Comparison of ENCODE assay signal across 1 cellular context in the genomic region with DNA sequence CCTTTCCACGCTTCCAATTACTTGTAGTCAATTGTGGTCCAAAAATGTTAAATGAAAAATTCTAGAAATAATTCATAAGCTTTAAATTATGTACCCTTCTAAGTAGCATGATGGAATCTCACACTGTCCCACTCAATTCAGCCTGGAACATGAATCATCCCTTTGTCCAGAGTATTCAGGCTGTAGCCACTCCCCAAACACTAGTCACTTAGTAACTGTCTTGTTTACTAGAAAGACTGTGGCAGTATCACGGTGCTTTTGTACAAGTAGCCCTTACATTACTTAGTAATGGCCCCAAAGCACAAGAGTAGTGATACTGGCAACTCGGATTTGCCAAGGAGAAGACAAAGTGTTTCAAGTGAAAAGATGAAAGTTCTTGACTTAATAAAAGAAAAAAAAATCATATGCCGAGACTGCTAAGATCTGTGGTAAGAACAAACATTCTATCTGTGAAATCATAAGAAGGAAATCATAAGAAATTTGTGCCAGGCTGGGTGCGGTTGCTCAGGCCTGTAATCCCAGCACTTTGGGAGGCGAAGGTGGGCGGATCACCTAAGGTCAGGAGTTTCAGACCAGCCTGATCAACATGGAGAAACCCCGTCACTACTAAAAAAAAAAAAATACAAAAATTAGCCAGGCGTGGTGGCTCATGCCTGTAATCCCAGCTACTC.
A peak's percentile ranks its signal among the peaks of the same experiment; 100 is the strongest.
TF ChIP-seq lines count a peak whose summit lies in the region.

No MANE protein-coding gene starts in this region.

TF ChIP-seq in HepG2, 621 proteins besides CTCF, POLR2A, EP300 and RAD21 (continued from another document):
- TF ChIP-seq CEBPZ (IDR thresholded peaks at IDR 0.05; ENCODE audit: low read length) = no peak
- TF ChIP-seq ZNF672 (CRISPR knock-in tag; IDR thresholded peaks at IDR 0.05) = no peak
- no peak for TF ChIP-seq ZNF180 (CRISPR knock-in tag; IDR thresholded peaks at IDR 0.05; ENCODE audit: borderline replicate concordance, low read depth)
- TF ChIP-seq NONO (IDR thresholded peaks at IDR 0.05) = no peak
- TF ChIP-seq NONO (CRISPR knock-in tag; conservative IDR thresholded peaks at IDR 0.05) = no peak
- TF ChIP-seq TBX3 (IDR thresholded peaks at IDR 0.05; ENCODE audit: borderline replicate concordance) = no peak
- TF ChIP-seq ZNF709 (CRISPR knock-in tag; IDR thresholded peaks at IDR 0.05) = peak; percentile 49; the same call in 1 of the 2 replicates
- no peak for TF ChIP-seq RXRA (CRISPR knock-in tag; IDR thresholded peaks at IDR 0.05)
- TF ChIP-seq RFX1 (IDR thresholded peaks at IDR 0.05) = peak; percentile 43; the same call in 1 of the 2 replicates
- TF ChIP-seq ZNF577 (CRISPR knock-in tag; IDR thresholded peaks at IDR 0.05; ENCODE audit: borderline replicate concordance, low read depth) = no peak
- TF ChIP-seq ZNF850 (CRISPR knock-in tag; conservative IDR thresholded peaks at IDR 0.05) = no peak
- TF ChIP-seq GATAD2A (CRISPR knock-in tag; IDR thresholded peaks at IDR 0.05) = no peak
- TF ChIP-seq, protein P1, sequence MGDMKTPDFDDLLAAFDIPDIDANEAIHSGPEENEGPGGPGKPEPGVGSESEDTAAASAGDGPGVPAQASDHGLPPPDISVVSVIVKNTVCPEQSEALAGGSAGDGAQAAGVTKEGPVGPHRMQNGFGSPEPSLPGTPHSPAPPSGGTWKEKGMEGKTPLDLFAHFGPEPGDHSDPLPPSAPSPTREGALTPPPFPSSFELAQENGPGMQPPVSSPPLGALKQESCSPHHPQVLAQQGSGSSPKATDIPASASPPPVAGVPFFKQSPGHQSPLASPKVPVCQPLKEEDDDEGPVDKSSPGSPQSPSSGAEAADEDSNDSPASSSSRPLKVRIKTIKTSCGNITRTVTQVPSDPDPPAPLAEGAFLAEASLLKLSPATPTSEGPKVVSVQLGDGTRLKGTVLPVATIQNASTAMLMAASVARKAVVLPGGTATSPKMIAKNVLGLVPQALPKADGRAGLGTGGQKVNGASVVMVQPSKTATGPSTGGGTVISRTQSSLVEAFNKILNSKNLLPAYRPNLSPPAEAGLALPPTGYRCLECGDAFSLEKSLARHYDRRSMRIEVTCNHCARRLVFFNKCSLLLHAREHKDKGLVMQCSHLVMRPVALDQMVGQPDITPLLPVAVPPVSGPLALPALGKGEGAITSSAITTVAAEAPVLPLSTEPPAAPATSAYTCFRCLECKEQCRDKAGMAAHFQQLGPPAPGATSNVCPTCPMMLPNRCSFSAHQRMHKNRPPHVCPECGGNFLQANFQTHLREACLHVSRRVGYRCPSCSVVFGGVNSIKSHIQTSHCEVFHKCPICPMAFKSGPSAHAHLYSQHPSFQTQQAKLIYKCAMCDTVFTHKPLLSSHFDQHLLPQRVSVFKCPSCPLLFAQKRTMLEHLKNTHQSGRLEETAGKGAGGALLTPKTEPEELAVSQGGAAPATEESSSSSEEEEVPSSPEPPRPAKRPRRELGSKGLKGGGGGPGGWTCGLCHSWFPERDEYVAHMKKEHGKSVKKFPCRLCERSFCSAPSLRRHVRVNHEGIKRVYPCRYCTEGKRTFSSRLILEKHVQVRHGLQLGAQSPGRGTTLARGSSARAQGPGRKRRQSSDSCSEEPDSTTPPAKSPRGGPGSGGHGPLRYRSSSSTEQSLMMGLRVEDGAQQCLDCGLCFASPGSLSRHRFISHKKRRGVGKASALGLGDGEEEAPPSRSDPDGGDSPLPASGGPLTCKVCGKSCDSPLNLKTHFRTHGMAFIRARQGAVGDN (CRISPR knock-in tag; IDR thresholded peaks at IDR 0.05) = no peak
- no peak for TF ChIP-seq RXRB (CRISPR knock-in tag; IDR thresholded peaks at IDR 0.05; ENCODE audit: borderline replicate concordance)
- TF ChIP-seq HNRNPK (IDR thresholded peaks at IDR 0.05; ENCODE audit: low read depth, low read length, poor library complexity, severe bottlenecking) = no peak
- no peak for TF ChIP-seq PITX1 (CRISPR knock-in tag; IDR thresholded peaks at IDR 0.05)
- no peak for TF ChIP-seq RAD51 (IDR thresholded peaks at IDR 0.05; ENCODE audit: borderline replicate concordance)
- TF ChIP-seq, protein P2, sequence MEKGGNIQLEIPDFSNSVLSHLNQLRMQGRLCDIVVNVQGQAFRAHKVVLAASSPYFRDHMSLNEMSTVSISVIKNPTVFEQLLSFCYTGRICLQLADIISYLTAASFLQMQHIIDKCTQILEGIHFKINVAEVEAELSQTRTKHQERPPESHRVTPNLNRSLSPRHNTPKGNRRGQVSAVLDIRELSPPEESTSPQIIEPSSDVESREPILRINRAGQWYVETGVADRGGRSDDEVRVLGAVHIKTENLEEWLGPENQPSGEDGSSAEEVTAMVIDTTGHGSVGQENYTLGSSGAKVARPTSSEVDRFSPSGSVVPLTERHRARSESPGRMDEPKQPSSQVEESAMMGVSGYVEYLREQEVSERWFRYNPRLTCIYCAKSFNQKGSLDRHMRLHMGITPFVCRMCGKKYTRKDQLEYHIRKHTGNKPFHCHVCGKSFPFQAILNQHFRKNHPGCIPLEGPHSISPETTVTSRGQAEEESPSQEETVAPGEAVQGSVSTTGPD (CRISPR knock-in tag; IDR thresholded peaks at IDR 0.05) = no peak
- TF ChIP-seq SOX5 (CRISPR knock-in tag; IDR thresholded peaks at IDR 0.05; ENCODE audit: borderline replicate concordance) = peak; percentile 28; the same call in 1 of the 2 replicates
- no peak for TF ChIP-seq NBN (conservative IDR thresholded peaks at IDR 0.05)
- TF ChIP-seq ZNF644 (CRISPR knock-in tag; IDR thresholded peaks at IDR 0.05; ENCODE audit: low read depth) = no peak
- no peak for TF ChIP-seq ZNF232 (CRISPR knock-in tag; IDR thresholded peaks at IDR 0.05; ENCODE audit: borderline replicate concordance)
- TF ChIP-seq, protein P3, sequence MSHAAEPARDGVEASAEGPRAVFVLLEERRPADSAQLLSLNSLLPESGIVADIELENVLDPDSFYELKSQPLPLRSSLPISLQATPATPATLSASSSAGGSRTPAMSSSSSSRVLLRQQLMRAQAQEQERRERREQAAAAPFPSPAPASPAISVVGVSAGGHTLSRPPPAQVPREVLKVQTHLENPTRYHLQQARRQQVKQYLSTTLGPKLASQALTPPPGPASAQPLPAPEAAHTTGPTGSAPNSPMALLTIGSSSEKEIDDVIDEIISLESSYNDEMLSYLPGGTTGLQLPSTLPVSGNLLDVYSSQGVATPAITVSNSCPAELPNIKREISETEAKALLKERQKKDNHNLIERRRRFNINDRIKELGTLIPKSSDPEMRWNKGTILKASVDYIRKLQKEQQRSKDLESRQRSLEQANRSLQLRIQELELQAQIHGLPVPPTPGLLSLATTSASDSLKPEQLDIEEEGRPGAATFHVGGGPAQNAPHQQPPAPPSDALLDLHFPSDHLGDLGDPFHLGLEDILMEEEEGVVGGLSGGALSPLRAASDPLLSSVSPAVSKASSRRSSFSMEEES (CRISPR knock-in tag; IDR thresholded peaks at IDR 0.05) = no peak
- TF ChIP-seq ZNF547 (CRISPR knock-in tag; IDR thresholded peaks at IDR 0.05) = no peak
- no peak for TF ChIP-seq ZFP91 (CRISPR knock-in tag; IDR thresholded peaks at IDR 0.05; ENCODE audit: borderline replicate concordance)
- no peak for TF ChIP-seq ZFP62 (CRISPR knock-in tag; IDR thresholded peaks at IDR 0.05)
- TF ChIP-seq, protein P4, sequence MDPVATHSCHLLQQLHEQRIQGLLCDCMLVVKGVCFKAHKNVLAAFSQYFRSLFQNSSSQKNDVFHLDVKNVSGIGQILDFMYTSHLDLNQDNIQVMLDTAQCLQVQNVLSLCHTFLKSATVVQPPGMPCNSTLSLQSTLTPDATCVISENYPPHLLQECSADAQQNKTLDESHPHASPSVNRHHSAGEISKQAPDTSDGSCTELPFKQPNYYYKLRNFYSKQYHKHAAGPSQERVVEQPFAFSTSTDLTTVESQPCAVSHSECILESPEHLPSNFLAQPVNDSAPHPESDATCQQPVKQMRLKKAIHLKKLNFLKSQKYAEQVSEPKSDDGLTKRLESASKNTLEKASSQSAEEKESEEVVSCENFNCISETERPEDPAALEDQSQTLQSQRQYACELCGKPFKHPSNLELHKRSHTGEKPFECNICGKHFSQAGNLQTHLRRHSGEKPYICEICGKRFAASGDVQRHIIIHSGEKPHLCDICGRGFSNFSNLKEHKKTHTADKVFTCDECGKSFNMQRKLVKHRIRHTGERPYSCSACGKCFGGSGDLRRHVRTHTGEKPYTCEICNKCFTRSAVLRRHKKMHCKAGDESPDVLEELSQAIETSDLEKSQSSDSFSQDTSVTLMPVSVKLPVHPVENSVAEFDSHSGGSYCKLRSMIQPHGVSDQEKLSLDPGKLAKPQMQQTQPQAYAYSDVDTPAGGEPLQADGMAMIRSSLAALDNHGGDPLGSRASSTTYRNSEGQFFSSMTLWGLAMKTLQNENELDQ (CRISPR knock-in tag; IDR thresholded peaks at IDR 0.05; ENCODE audit: borderline replicate concordance) = no peak
- TF ChIP-seq ATF2 (CRISPR knock-in tag; IDR thresholded peaks at IDR 0.05) = no peak
- peak; percentile 41; the same call in 1 of the 2 replicates for TF ChIP-seq HOMEZ (CRISPR knock-in tag; IDR thresholded peaks at IDR 0.05; ENCODE audit: low read depth)
- TF ChIP-seq THAP8 (CRISPR knock-in tag; IDR thresholded peaks at IDR 0.05; ENCODE audit: borderline replicate concordance) = no peak
- TF ChIP-seq, protein P5, sequence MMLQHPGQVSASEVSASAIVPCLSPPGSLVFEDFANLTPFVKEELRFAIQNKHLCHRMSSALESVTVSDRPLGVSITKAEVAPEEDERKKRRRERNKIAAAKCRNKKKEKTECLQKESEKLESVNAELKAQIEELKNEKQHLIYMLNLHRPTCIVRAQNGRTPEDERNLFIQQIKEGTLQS (CRISPR knock-in tag; IDR thresholded peaks at IDR 0.05) = no peak
- no peak for TF ChIP-seq PPARG (CRISPR knock-in tag; conservative IDR thresholded peaks at IDR 0.05)
- no peak for TF ChIP-seq ZNF333 (CRISPR knock-in tag; IDR thresholded peaks at IDR 0.05; ENCODE audit: borderline replicate concordance)
- no peak for TF ChIP-seq BRCA1 (CRISPR knock-in tag; IDR thresholded peaks at IDR 0.05)
